8 cellular contexts compared by ENCODE assay signal in the genomic region with DNA sequence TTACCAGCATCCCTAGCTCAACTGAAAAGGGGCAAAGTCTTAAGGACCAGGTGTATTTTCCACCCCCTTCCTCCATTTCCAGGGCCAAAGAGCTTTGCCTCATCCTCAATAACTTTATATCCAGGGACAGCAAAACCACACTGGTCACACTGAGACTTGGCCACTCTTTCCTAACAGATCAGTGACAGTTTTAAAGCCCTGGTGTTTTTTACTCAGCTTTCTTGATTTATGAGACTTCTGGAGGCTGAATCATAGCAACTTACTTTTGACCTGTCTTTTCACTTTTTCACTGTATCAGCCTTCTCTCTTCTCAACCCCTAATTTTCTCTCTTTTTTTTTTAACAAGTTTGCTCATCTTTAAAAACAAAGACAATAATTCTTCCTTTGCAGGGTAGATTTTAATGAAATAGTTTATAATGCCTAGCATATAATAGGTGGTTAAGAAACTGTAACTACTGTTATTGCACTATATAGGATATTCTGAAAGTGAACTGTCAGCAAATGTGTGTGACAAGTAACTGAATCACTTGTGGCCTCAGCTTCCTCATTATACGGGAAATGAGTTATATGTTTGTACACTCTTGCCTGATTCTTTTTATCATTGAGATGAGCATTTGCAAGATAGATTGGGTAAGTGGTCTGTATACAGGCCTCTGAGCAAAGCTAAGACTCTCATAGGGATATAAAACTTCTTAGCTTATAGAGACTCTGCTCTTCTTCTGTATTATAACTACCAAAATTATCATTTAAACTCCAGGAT. TPM values are rescaled to one million over a fixed set of nuclear protein-coding genes. Genes with fewer than 3 reads are reported as not detected.
DNase-seq lines count a peak whose midpoint lies in the region; ATAC-seq and TF ChIP-seq lines count a peak whose summit lies in the region.

No MANE protein-coding gene starts in this region.

- TF ChIP-seq CTCF in foreskin keratinocyte (conservative IDR thresholded peaks at IDR 0.05), result no peak
- TF ChIP-seq CTCF in vagina (IDR thresholded peaks at IDR 0.05), result no peak
- TF ChIP-seq CTCF in GM13976 (IDR thresholded peaks at IDR 0.05; ENCODE audit: borderline replicate concordance, control extremely low read depth, extremely low read depth, insufficient read depth, missing control alignments), result no peak

- ATAC-seq in GM21723 (IDR thresholded peaks at IDR 0.05; ENCODE audit: unreplicated experiment) (peak; percentile 70), foreskin keratinocyte (peak; percentile 60)

- peak; percentile 19 for DNase-seq in GF-D8 (lab: John Stamatoyannopoulos, UW)
- DNase-seq in NCI-H460 (ENCODE audit: extremely low read depth, low read depth), result peak; percentile 16
- DNase-seq in foreskin keratinocyte, result peak; percentile 25 to 48
- DNase-seq in NCI-H1048 (lab: John Stamatoyannopoulos, UW), result no peak
- no peak for DNase-seq in NCI-H1694 (lab: John Stamatoyannopoulos, UW)
- DNase-seq in vagina (ENCODE audit: extremely low spot score in 2 of 2), result no peak
- no peak for DNase-seq in GM13976 (ENCODE audit: low spot score)

- in situ Hi-C loops in GM13976 (cut with MboI; ENCODE audit: low sequenced_read_pairs, unreplicated experiment), result loop anchor here (25.0 kb wide), 1 partner anchor 470 kb away; no protein-coding TSS in a partner anchor

- H3K27me3 ChIP-seq in foreskin keratinocyte (no peaks in the 10 kb centered on the region), vagina (no peaks in the 10 kb centered on the region)

- no peaks in the 10 kb centered on the region for H3K36me3 ChIP-seq in vagina

- H3K27ac ChIP-seq in foreskin keratinocyte (no peak overlapping the region), vagina (no peak overlapping the region)

- intact Hi-C loops in vagina (cut with DNase I), result no loop called here

- H3K9me3 ChIP-seq in vagina, result no peaks in the 10 kb centered on the region

- H3K4me1 ChIP-seq in foreskin keratinocyte (peaks cover 28% of the 10 kb centered on the region), vagina (no peaks in the 10 kb centered on the region)

- no peak overlapping the region for H3K4me3 ChIP-seq in vagina

- TF ChIP-seq POLR2A in vagina (IDR thresholded peaks at IDR 0.05), result no peak

RNA-seq across cellular contexts. Expression of a gene that starts 19.7 kb away (rescaled TPM):
- not detected in 2 replicates for total RNA-seq in NCI-H460 (2014; rRNA removed; shearing (Covaris generic))
- not detected in 2 replicates for polyA plus RNA-seq in NCI-H460 (2014; cell fraction: nucleus; rRNA removed)
- total RNA-seq in foreskin keratinocyte (not detected in 2 replicates), vagina (0.98 TPM)
- not detected in 2 replicates for polyA plus RNA-seq in foreskin keratinocyte

Comparison
In these comparisons a context has a peak if more than half of its experiments do, and no peak if none do; other contexts are left out.
1. DNase-seq: peak in GF-D8 (single experiment), NCI-H460 (single experiment) and foreskin keratinocyte (2 of 2); none in NCI-H1048 (single experiment), NCI-H1694 (single experiment), vagina (0 of 2) and GM13976 (single experiment).